9 cellular contexts compared by ENCODE assay signal in genomic region chr4:94039226-94039625, GRCh38.
"Had no signal": no experiment of that assay in that cellular context is flagged by ENCODE, and none has a peak within 500 bp of the region (broad histone marks: within the 10 kb centered on the region; RNA-seq: fewer than 3 reads in every experiment).

No MANE protein-coding gene starts in this region.

- H3K4me3 Mint-ChIP-seq: GM23338, H9, HFFc6 had no signal

- ATAC-seq: GM23338, HCT116 had no signal

- H3K27ac Mint-ChIP-seq: GM23338, H9, HFFc6 had no signal

- H3K9ac ChIP-seq: GM23248 had no signal

- H3K4me2 ChIP-seq: GM23338 had no signal

- H2AFZ ChIP-seq: GM23248, GM23338 had no signal

- DNase-seq: GM23248, GOT3, H7, H9, HCEC 1CT, HFFc6 had no signal

- H3K36me3 ChIP-seq: HAP-1 had no signal

- H3K4me1 ChIP-seq: HAP-1 had no signal

- H3K27ac ChIP-seq: GM23248 had no signal

- H3K4me3 ChIP-seq: GM23248, GM23338, HAP-1 had no signal

- H3K9me3 ChIP-seq: HAP-1 had no signal
